ENCODE assay signal across 8 cellular contexts in genomic region chr21:14382835-14383595, GRCh38. TPM values are rescaled to one million over a fixed set of nuclear protein-coding genes. Genes with fewer than 3 reads are reported as not detected.
DNase-seq lines count a peak whose midpoint lies in the region; ATAC-seq and TF ChIP-seq lines count a peak whose summit lies in the region.

A gene with protein sequence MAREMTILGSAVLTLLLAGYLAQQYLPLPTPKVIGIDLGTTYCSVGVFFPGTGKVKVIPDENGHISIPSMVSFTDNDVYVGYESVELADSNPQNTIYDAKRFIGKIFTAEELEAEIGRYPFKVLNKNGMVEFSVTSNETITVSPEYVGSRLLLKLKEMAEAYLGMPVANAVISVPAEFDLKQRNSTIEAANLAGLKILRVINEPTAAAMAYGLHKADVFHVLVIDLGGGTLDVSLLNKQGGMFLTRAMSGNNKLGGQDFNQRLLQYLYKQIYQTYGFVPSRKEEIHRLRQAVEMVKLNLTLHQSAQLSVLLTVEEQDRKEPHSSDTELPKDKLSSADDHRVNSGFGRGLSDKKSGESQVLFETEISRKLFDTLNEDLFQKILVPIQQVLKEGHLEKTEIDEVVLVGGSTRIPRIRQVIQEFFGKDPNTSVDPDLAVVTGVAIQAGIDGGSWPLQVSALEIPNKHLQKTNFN (minus strand): TSS chr21:14383146. CDS start chr21:14383119, 27 bp downstream.

- H3K4me3 ChIP-seq in esophagus (ENCODE audit: low read depth in 1 of 2, low read length in 2 of 2), result peak within 1 kb of the TSS; percentile 92 to 93
- H3K4me3 ChIP-seq in mucosa of stomach (ENCODE audit: low read length), result peak within 1 kb of the TSS; percentile 91

- H3K4me1 ChIP-seq in esophagus (ENCODE audit: control insufficient read depth in 2 of 2, insufficient read depth in 2 of 2, low read length in 1 of 2) (no peaks in the 10 kb centered on the region), mucosa of stomach (ENCODE audit: control insufficient read depth, insufficient read depth, low read length) (peaks cover 6% of the 10 kb centered on the region)

- H3K9me3 ChIP-seq in esophagus (ENCODE audit: control insufficient read depth in 2 of 2, insufficient read depth in 1 of 2, low read depth in 1 of 2, low read length in 1 of 2) (no peaks in the 10 kb centered on the region), mucosa of stomach (ENCODE audit: control insufficient read depth, low read length) (no peaks in the 10 kb centered on the region)

- in situ Hi-C loops in KBM-7 (cut with MboI; ENCODE audit: low pct_unique_long_range_greater_than_20kb, low sequenced_read_pairs), result no loop called here

- WGBS in esophagus, 2 donors, result 0% methylated on average over 46 of the region's 46 CpGs

- H3K36me3 ChIP-seq in esophagus (ENCODE audit: control insufficient read depth in 2 of 2, insufficient read depth in 2 of 2, low read length in 1 of 2), result no peaks in the 10 kb centered on the region
- no peaks in the 10 kb centered on the region for H3K36me3 ChIP-seq in mucosa of stomach (ENCODE audit: control insufficient read depth, insufficient read depth, low read length)

- DNase-seq in DMS53 (lab: John Stamatoyannopoulos, UW) (peak; percentile 99), KBM-7 (peak; percentile 100)
- peak; percentile 98 to 99 for DNase-seq in activated T-cell treated with anti-CD3 and anti-CD28 coated beads, Interleukin-2, amount 50 U/mL, for 48 hours
- DNase-seq in stimulated activated CD8-positive, alpha-beta memory T cell treated with anti-CD3 and anti-CD28 coated beads, Interleukin-7, amount 100 ng/mL, for 1 hour (ENCODE audit: low read depth in 2 of 2), result peak; percentile 96 to 97

- H3K27ac ChIP-seq in esophagus (ENCODE audit: low read depth in 2 of 2, low read length in 1 of 2), result peak within 1 kb of the TSS; percentile 83 to 86

- ATAC-seq in GM21717 (IDR thresholded peaks at IDR 0.05; ENCODE audit: unreplicated experiment), result peak; percentile 96

- H3K27me3 ChIP-seq in esophagus (ENCODE audit: control insufficient read depth in 1 of 2, insufficient read depth in 2 of 2, low read length in 2 of 2) (no peaks in the 10 kb centered on the region), mucosa of stomach (ENCODE audit: control insufficient read depth, insufficient read depth, low read length) (no peaks in the 10 kb centered on the region)

- H3K9ac ChIP-seq in mucosa of stomach (ENCODE audit: low read length), result peak within 1 kb of the TSS; percentile 80

TF ChIP-seq in PFSK-1, 5 proteins besides CTCF, POLR2A, EP300 and RAD21:
- TF ChIP-seq POLR2AphosphoS5 (IDR thresholded peaks at IDR 0.05; ENCODE audit: low read depth, low read length), result peak; percentile 87
- peak; percentile 59; the same call in 1 of the 2 replicates for TF ChIP-seq TAF1 (IDR thresholded peaks at IDR 0.05; ENCODE audit: borderline replicate concordance, insufficient read depth, low read length)
- TF ChIP-seq SIN3A (IDR thresholded peaks at IDR 0.05; ENCODE audit: borderline replicate concordance, insufficient read depth, low read length), result peak; percentile 9; the same call in 1 of the 2 replicates
- TF ChIP-seq FOXP2 (optimal IDR thresholded peaks at IDR 0.05; ENCODE audit: borderline replicate concordance, extremely low read depth, extremely low read length, insufficient read depth), result peak; percentile 69
- 0 out of 4 replicates have a peak, but pooled peaks of 1 of the 2 experiments have one; percentile 32 for TF ChIP-seq REST (IDR thresholded peaks at IDR 0.05; ENCODE audit: insufficient read depth in 1 of 2, low read depth in 2 of 2, low read length in 2 of 2)

RNA-seq across cellular contexts. Expression of the gene that starts here (rescaled TPM):
- 18.6 TPM for polyA plus RNA-seq in PFSK-1 (2012; ENCODE audit: insufficient read length, low read depth)
- polyA plus RNA-seq in esophagus, result 1 to 10 TPM; 1.4 to 3.8 TPM

Comparison
In these comparisons a context has a peak if more than half of its experiments do, and no peak if none do; other contexts are left out.
1. Peak in every context shown above with its lines: DNase-seq, ATAC-seq, H3K4me3 ChIP-seq and H3K27ac ChIP-seq.